21 cellular contexts compared by ENCODE assay signal in genomic region chr4:84767163-84767562, GRCh38.
"Had no signal": no experiment of that assay in that cellular context is flagged by ENCODE, and none has a peak within 500 bp of the region (broad histone marks: within the 10 kb centered on the region; RNA-seq: fewer than 3 reads in every experiment).

No MANE protein-coding gene starts in this region.

- H3K4me1 ChIP-seq: adrenal gland, SJSA1 had no signal

- ATAC-seq: K562, SK-N-SH treated with all-trans-retinoic acid at 6 μM for 48 hours had no signal

- DNase-seq: activated CD4-positive, alpha-beta T cell treated with anti-CD3 and anti-CD28 coated beads for 48 hours; activated CD4-positive, alpha-beta T cell treated with anti-CD3 and anti-CD28 coated beads, Interleukin-2, amount 50 U/mL, for 48 hours; activated CD8-positive, alpha-beta memory T cell treated with anti-CD3 and anti-CD28 coated beads, Interleukin-2, amount 50 U/mL, for 48 hours; activated naive CD4-positive, alpha-beta T cell treated with anti-CD3 and anti-CD28 coated beads, Interleukin-2, amount 50 U/mL, for 16 hours; activated naive CD8-positive, alpha-beta T cell treated with anti-CD3 and anti-CD28 coated beads, Interleukin-2, amount 10 ng/mL, durations not matched to agents 7 days and 5 days; activated T-cell treated with anti-CD3 and anti-CD28 coated beads, Interleukin-2, amount 50 U/mL, for 48 hours; adrenal gland; anterior cingulate cortex; caudate nucleus; Karpas-422; NCI-H1105 treated with DMSO at 0.1 percent for 48 hours; NCI-H146; NCI-H187 treated with DMSO at 0.1 percent for 48 hours; NCI-H2081 treated with DMSO at 0.1 percent for 48 hours; NCI-H446; NCI-H524; SHP77; SW 1271 had no signal

- H3K27ac ChIP-seq: adrenal gland, SJSA1 had no signal

- H3K27me3 Mint-ChIP-seq: activated naive CD8-positive, alpha-beta T cell treated with anti-CD3 and anti-CD28 coated beads, Interleukin-2, amount 10 ng/mL, durations not matched to agents 7 days and 5 days had no signal

- H3K9me3 ChIP-seq: adrenal gland, SJSA1 had no signal

- H3K4me1 Mint-ChIP-seq: activated naive CD8-positive, alpha-beta T cell treated with anti-CD3 and anti-CD28 coated beads, Interleukin-2, amount 10 ng/mL, durations not matched to agents 7 days and 5 days had no signal

- H3K27me3 ChIP-seq: adrenal gland, SJSA1 had no signal

- H3K4me3 ChIP-seq: adrenal gland, K562, SJSA1 had no signal

- H3K27ac Mint-ChIP-seq: activated naive CD8-positive, alpha-beta T cell treated with anti-CD3 and anti-CD28 coated beads, Interleukin-2, amount 10 ng/mL, durations not matched to agents 7 days and 5 days had no signal

- H3K9me3 Mint-ChIP-seq: activated naive CD8-positive, alpha-beta T cell treated with anti-CD3 and anti-CD28 coated beads, Interleukin-2, amount 10 ng/mL, durations not matched to agents 7 days and 5 days had no signal

- H3K36me3 Mint-ChIP-seq: activated naive CD8-positive, alpha-beta T cell treated with anti-CD3 and anti-CD28 coated beads, Interleukin-2, amount 10 ng/mL, durations not matched to agents 7 days and 5 days had no signal

- H3K4me3 Mint-ChIP-seq: activated naive CD8-positive, alpha-beta T cell treated with anti-CD3 and anti-CD28 coated beads, Interleukin-2, amount 10 ng/mL, durations not matched to agents 7 days and 5 days had no signal
